Comparison of ENCODE assay signal across 1 cellular context in genomic region chr6:159212026-159212425, GRCh38.
TF ChIP-seq lines count a peak whose summit lies in the region.

No MANE protein-coding gene starts in this region.

TF ChIP-seq in GM23338, 12 proteins besides CTCF, POLR2A, EP300 and RAD21 (continued from another document):
- no peak for TF ChIP-seq REST (IDR thresholded peaks at IDR 0.05; ENCODE audit: unreplicated experiment)
- TF ChIP-seq JUNB (IDR thresholded peaks at IDR 0.05; ENCODE audit: unreplicated experiment) = no peak
- TF ChIP-seq ZNF462 (CRISPR knock-in tag; IDR thresholded peaks at IDR 0.05) = no peak
